ENCODE assay signal across 2 cellular contexts in genomic region chr6:56875523-56875922, GRCh38.
TF ChIP-seq lines count a peak whose summit lies in the region.

No MANE protein-coding gene starts in this region.

TF ChIP-seq in A549, 52 proteins besides CTCF, POLR2A, EP300 and RAD21 (continued from another document):
- no peak for TF ChIP-seq NR3C1 (IDR thresholded peaks at IDR 0.05)
- TF ChIP-seq ATOH8 (CRISPR knock-in tag; IDR thresholded peaks at IDR 0.05; ENCODE audit: low read depth), result no peak
- TF ChIP-seq HEYL (CRISPR knock-in tag; IDR thresholded peaks at IDR 0.05), result no peak
- TF ChIP-seq CHD2 (IDR thresholded peaks at IDR 0.05; ENCODE audit: low read length, partially characterized antibody), result no peak
- no peak for TF ChIP-seq SREBF2 (IDR thresholded peaks at IDR 0.05)
- TF ChIP-seq RFX5 (IDR thresholded peaks at IDR 0.05), result no peak
TF ChIP-seq in A549: peak in this region for 0.

TF ChIP-seq in IMR-90, 13 proteins besides CTCF, POLR2A, EP300 and RAD21 (continued from another document):
- TF ChIP-seq CEBPB (IDR thresholded peaks at IDR 0.05; ENCODE audit: low read depth, low read length), result no peak
- no peak for TF ChIP-seq RFX5 (IDR thresholded peaks at IDR 0.05; ENCODE audit: low read depth, low read length)
- TF ChIP-seq SMC3 (IDR thresholded peaks at IDR 0.05; ENCODE audit: low read depth, low read length), result no peak
- TF ChIP-seq USF2 (IDR thresholded peaks at IDR 0.05; ENCODE audit: low read depth, low read length), result no peak
- no peak for TF ChIP-seq NFE2L2 (IDR thresholded peaks at IDR 0.05; ENCODE audit: low read depth, low read length)
- no peak for TF ChIP-seq CHD1 (IDR thresholded peaks at IDR 0.05; ENCODE audit: low read depth, low read length)
